13 cellular contexts compared by ENCODE assay signal in the genomic region with DNA sequence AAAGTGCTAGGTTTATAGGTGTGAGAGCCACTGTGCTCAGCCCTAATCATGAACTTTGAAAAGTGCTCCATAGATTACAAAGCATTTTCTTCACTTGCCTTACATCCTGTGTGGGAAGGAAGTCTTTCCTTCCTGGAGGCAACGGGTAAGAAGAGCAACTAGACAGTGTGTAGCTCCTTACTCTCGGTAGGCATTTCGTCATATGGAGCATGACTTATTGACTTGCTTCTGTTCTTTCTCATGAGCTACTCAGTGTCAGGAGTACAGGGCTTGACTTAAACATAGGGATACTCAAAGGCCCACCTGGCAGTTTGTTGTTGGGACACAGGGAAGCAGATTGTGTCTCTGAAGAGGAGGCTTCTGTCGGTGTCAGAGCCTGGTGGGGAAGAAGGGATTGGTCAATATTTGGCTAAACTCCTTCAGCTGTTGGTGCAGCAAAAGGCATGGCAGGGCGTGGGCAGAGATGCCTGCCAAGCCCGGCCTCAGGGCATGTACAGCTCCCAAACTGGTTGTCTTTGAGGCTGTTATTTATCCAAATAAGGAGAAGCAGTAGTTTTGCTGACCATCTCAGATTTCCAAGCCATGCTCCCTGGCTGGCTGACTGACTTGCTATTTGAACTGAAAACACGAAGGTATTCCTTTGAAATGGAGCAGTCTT.
DNase-seq lines count a peak whose midpoint lies in the region; ATAC-seq and TF ChIP-seq lines count a peak whose summit lies in the region.
"Had no signal": no experiment of that assay in that cellular context is flagged by ENCODE, and none has a peak within 500 bp of the region (broad histone marks: within the 10 kb centered on the region; RNA-seq: fewer than 3 reads in every experiment).

No MANE protein-coding gene starts in this region.

- peaks cover 23% of the 10 kb centered on the region for H3K4me1 ChIP-seq in PC-9 (replicated peaks; ENCODE audit: insufficient read depth)
- H3K4me1 ChIP-seq in esophagus squamous epithelium = peaks cover 0 to 53% (median 18%) of the 10 kb centered on the region in 3 donors
- peaks cover 6% of the 10 kb centered on the region for H3K4me1 ChIP-seq in body of pancreas

- ATAC-seq in body of pancreas (no peak), GM19397 (IDR thresholded peaks at IDR 0.05; ENCODE audit: unreplicated experiment) (no peak), HG03439 (IDR thresholded peaks at IDR 0.05; ENCODE audit: unreplicated experiment) (no peak)
- ATAC-seq: activated CD8-positive, alpha-beta T cell treated with anti-CD3 and anti-CD28 coated beads for 36 hours; T-cell had no signal

- H3K27me3 Mint-ChIP-seq in progenitor cell of endocrine pancreas = no peaks in the 10 kb centered on the region

- H3K27ac ChIP-seq in PC-9 = peak overlapping the region; percentile 73
- H3K27ac ChIP-seq in esophagus squamous epithelium = peak overlapping the region; percentile 68 to 78 (median 74)
- no peak overlapping the region for H3K27ac ChIP-seq in body of pancreas

- H3K9me2 ChIP-seq in PC-9 (ENCODE audit: insufficient read depth) = no peaks in the 10 kb centered on the region

- TF ChIP-seq POLR2A in esophagus squamous epithelium (IDR thresholded peaks at IDR 0.05) (no peak), body of pancreas (IDR thresholded peaks at IDR 0.05) (no peak)

- H3K27ac Mint-ChIP-seq in progenitor cell of endocrine pancreas = peak overlapping the region; percentile 69
- H3K27ac Mint-ChIP-seq: activated CD8-positive, alpha-beta T cell treated with anti-CD3 and anti-CD28 coated beads for 36 hours; activated naive CD8-positive, alpha-beta T cell treated with anti-CD3 and anti-CD28 coated beads for 36 hours; T-cell had no signal

- H3F3A ChIP-seq in PC-9 (ENCODE audit: insufficient read depth, low read depth) = peaks cover 14% of the 10 kb centered on the region

- no peaks in the 10 kb centered on the region for H3K36me3 ChIP-seq in PC-9 (ENCODE audit: low read depth)
- H3K36me3 ChIP-seq in esophagus squamous epithelium = peaks cover 0 to 48% (median 0%) of the 10 kb centered on the region in 3 donors
- no peaks in the 10 kb centered on the region for H3K36me3 ChIP-seq in body of pancreas (replicated peaks in 1 of 2; ENCODE audit: insufficient read depth in 1 of 2, low read depth in 2 of 2)

- peaks cover 17% of the 10 kb centered on the region for H3K4me1 Mint-ChIP-seq in progenitor cell of endocrine pancreas (ENCODE audit: low read depth)
- H3K4me1 Mint-ChIP-seq: activated naive CD8-positive, alpha-beta T cell treated with anti-CD3 and anti-CD28 coated beads for 36 hours had no signal

- peaks cover 15% of the 10 kb centered on the region for H3K36me3 Mint-ChIP-seq in progenitor cell of endocrine pancreas (ENCODE audit: insufficient read depth)
- H3K36me3 Mint-ChIP-seq: activated naive CD8-positive, alpha-beta T cell treated with anti-CD3 and anti-CD28 coated beads for 36 hours; T-cell had no signal

- H2AFZ ChIP-seq in PC-9 = peak overlapping the region; percentile 6; the same call in 1 of the 2 replicates

- POLR2A ChIA-PET in PC-9 (lab: Charles Lee; ENCODE audit: unreplicated experiment) = interaction anchor here (0.6 kb wide), 1 partner anchor 25 kb away, joined by 6 read pairs; no protein-coding TSS in a partner anchor

- DNase-seq in GF-D8 (lab: John Stamatoyannopoulos, UW) = peak; percentile 17
- DNase-seq in PC-9 = peak; percentile 79 to 83
- DNase-seq in esophagus squamous epithelium (lab: John Stamatoyannopoulos, UW) = no peak
- DNase-seq in progenitor cell of endocrine pancreas (ENCODE audit: low spot score, unreplicated experiment) = no peak
- DNase-seq in body of pancreas = no peak
- DNase-seq in medulla oblongata (ENCODE audit: extremely low spot score) = no peak
- DNase-seq: activated CD8-positive, alpha-beta T cell treated with anti-CD3 and anti-CD28 coated beads for 36 hours; activated naive CD8-positive, alpha-beta T cell treated with anti-CD3 and anti-CD28 coated beads for 36 hours; NCI-H69; retina; T-cell had no signal

- TF ChIP-seq CTCF in PC-9 (conservative IDR thresholded peaks at IDR 0.05) (no peak), esophagus squamous epithelium (IDR thresholded peaks at IDR 0.05) (no peak), progenitor cell of endocrine pancreas (IDR thresholded peaks at IDR 0.05; ENCODE audit: unreplicated experiment) (no peak), body of pancreas (IDR thresholded peaks at IDR 0.05) (no peak)

- no peak overlapping the region for H3K4me3 Mint-ChIP-seq in progenitor cell of endocrine pancreas (ENCODE audit: low read depth)
- H3K4me3 Mint-ChIP-seq: activated CD8-positive, alpha-beta T cell treated with anti-CD3 and anti-CD28 coated beads for 36 hours; activated naive CD8-positive, alpha-beta T cell treated with anti-CD3 and anti-CD28 coated beads for 36 hours; T-cell had no signal

- no peaks in the 10 kb centered on the region for H3K79me2 ChIP-seq in PC-9 (ENCODE audit: low read depth)

- WGBS in esophagus squamous epithelium, 2 donors = 32 to 50% methylated on average over 4 to 7 of the region's 7 CpGs
- 82 to 91% methylated on average over 7 of the region's 7 CpGs for WGBS in body of pancreas, 2 donors

- no peaks in the 10 kb centered on the region for H3K9me3 Mint-ChIP-seq in progenitor cell of endocrine pancreas (ENCODE audit: low read depth)
- H3K9me3 Mint-ChIP-seq: activated CD8-positive, alpha-beta T cell treated with anti-CD3 and anti-CD28 coated beads for 36 hours; activated naive CD8-positive, alpha-beta T cell treated with anti-CD3 and anti-CD28 coated beads for 36 hours; T-cell had no signal

- no TSS peak for BruUV-seq in PC-9 (replicated peaks; lab: Mats Ljungman, UMichigan)

- peak overlapping the region; percentile 58 for H3K4me2 ChIP-seq in PC-9

- H3K27me3 ChIP-seq in PC-9 (ENCODE audit: insufficient read depth, low read depth) (no peaks in the 10 kb centered on the region), esophagus squamous epithelium (no peaks in the 10 kb centered on the region), body of pancreas (no peaks in the 10 kb centered on the region)

- H4K20me1 ChIP-seq in PC-9 (ENCODE audit: insufficient read depth) = no peaks in the 10 kb centered on the region

- CTCF ChIA-PET in PC-9 (lab: Charles Lee) = no interaction called here

- H3K4me3 ChIP-seq in PC-9 = no peak overlapping the region
- H3K4me3 ChIP-seq in esophagus squamous epithelium = no peak overlapping the region
- H3K4me3 ChIP-seq in body of pancreas = no peak overlapping the region

- intact Hi-C loops in PC-9 (cut with micrococcal nuclease; ENCODE audit: unreplicated experiment) = no loop called here
- intact Hi-C loops in esophagus squamous epithelium (cut with DNase I) = no loop called here
- intact Hi-C loops in body of pancreas (cut with DNase I) = no loop called here

- H3K9me3 ChIP-seq in PC-9 (ENCODE audit: insufficient read depth, low read depth) = no peaks in the 10 kb centered on the region
- H3K9me3 ChIP-seq in esophagus squamous epithelium = no peaks in the 10 kb centered on the region
- no peaks in the 10 kb centered on the region for H3K9me3 ChIP-seq in body of pancreas

Comparison
In these comparisons a context has a peak if more than half of its experiments do, and no peak if none do; other contexts are left out.
1. DNase-seq: peak in GF-D8 (single experiment) and PC-9 (2 of 2); none in esophagus squamous epithelium (single experiment), progenitor cell of endocrine pancreas (single experiment), body of pancreas (0 of 4) and medulla oblongata (single experiment).
2. H3K27ac ChIP-seq: peak in PC-9 (single experiment) and esophagus squamous epithelium (4 of 4); none in body of pancreas (0 of 4).